In the genomic region with DNA sequence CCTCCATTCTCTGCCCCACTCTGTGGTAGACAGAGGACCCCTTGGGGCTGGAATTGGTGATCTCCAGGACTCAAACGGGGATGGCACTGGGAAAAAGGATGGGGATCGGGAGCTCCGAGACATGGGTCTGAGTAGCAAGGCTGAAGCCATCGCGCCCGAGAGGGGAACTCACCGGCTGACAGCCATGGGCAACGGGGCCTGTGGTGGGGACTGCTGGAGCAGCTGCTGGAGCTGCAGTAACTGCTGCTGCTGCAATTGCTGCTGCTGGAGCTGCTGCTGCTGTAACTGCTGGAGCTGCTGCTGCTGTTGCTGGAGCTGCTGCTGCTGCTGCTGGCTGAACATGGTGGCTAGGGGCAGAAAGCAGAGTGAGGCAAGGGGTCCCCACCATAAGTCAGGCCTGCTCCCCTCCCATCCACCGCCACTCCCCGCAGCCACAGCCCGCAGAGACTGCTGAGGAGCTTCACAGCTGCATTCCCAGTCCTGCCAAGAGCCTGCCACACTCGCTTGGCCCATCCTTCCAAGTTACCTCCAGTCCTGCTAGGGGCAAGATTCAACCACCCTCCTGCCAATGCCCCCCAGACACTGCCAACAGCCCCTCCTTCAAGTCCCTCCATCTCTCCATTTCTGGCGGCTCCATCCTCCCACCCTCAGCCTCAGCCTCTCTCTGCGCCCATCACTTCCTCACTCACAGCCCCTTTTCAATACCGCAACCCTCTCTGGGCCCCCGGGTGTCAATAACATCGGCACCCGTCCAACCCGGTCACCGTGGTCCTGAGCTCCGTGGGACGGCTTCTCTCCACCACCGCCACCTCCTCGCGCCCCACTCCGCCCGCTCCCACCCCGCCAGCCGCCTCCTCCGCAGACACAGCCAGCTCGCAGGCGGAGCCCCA, we compare ENCODE assay signal across 6 cellular contexts. TPM values are rescaled to one million over a fixed set of nuclear protein-coding genes. Genes with fewer than 3 reads are reported as not detected.
DNase-seq lines count a peak whose midpoint lies in the region; ATAC-seq and TF ChIP-seq lines count a peak whose summit lies in the region.

No MANE protein-coding gene starts in this region.

- no peak for TF ChIP-seq CTCF in astrocyte of the cerebellum (IDR thresholded peaks at IDR 0.05; ENCODE audit: low read depth, low read length, missing control alignments)

- peak overlapping the region; percentile 74 for H3K4me3 ChIP-seq in astrocyte of the cerebellum (ENCODE audit: low read depth, low read length)

- in situ Hi-C loops in astrocyte of the cerebellum (cut with HindIII; ENCODE audit: low sequenced_read_pairs), result no loop called here

- peak; percentile 22 for ATAC-seq in HG02840 (IDR thresholded peaks at IDR 0.05; ENCODE audit: low FRiP score, unreplicated experiment)

- DNase-seq in Ammon's horn (ENCODE audit: low spot score) (peak; percentile 40), astrocyte of the cerebellum (ENCODE audit: low read depth) (no peak), myocyte (ENCODE audit: low read depth) (peak; percentile 48), SIG-M5 treated with dmso at 0.1 percent for 504 hours (lab: John Stamatoyannopoulos, UW; ENCODE audit: unreplicated experiment) (no peak), NCI-H2081 treated with DMSO at 0.1 percent for 48 hours (lab: John Stamatoyannopoulos, UW) (no peak)

RNA-seq across cellular contexts. Expression of a gene that starts 0.6 kb away (rescaled TPM):
- total RNA-seq in myocyte, result 47.4 and 58.5 TPM in 2 replicates
- 87.9 TPM for polyA plus RNA-seq in myocyte (2012)

RNA-seq across cellular contexts. Expression of a gene that starts 12.4 kb away (rescaled TPM):
- 0.10 TPM in 1 of 2 replicates, not detected in the other for total RNA-seq in myocyte
- polyA plus RNA-seq in myocyte (2012), result 0.79 TPM

RNA-seq across cellular contexts. Expression of a gene that starts 30.7 kb away (rescaled TPM):
- 286 and 586 TPM in 2 replicates for total RNA-seq in myocyte
- polyA plus RNA-seq in myocyte (2012), result 116 TPM

RNA-seq across cellular contexts. Expression of a gene that starts 41.5 kb away (rescaled TPM):
- total RNA-seq in myocyte, result not detected in 2 replicates
- polyA plus RNA-seq in myocyte (2012), result not detected

Comparison
In these comparisons a context has a peak if more than half of its experiments do, and no peak if none do; other contexts are left out.
1. DNase-seq: peak in Ammon's horn (single experiment) and myocyte (single experiment); none in astrocyte of the cerebellum (single experiment), SIG-M5 treated with dmso at 0.1 percent for 504 hours (single experiment) and NCI-H2081 treated with DMSO at 0.1 percent for 48 hours (single experiment).